8 cellular contexts compared by ENCODE assay signal in the genomic region with DNA sequence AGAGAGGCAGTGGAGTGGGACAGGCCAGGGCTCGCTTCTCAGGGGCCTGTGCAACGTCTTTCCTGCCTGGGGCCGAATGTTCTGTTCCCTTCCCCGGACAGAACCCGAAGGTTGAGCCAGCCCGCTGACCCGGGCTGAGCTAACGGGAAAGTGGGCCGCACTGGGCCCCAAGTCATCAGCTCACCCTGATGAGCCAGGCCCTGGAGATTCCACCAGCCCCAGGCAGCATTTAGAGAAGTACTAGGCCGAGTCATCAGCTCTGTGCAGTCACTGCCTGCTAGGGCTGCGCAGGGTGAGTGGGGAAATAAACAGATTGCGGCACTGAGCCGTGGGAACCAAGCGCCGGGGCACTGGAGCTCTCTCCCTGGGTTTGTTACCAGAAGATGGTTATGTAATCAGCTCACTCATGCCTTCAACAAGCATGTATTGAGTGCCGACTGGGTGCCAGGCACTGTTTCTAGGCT. TPM values are rescaled to one million over a fixed set of nuclear protein-coding genes. Genes with fewer than 3 reads are reported as not detected.
A peak's percentile ranks its signal among the peaks of the same experiment; 100 is the strongest.
DNase-seq lines count a peak whose midpoint lies in the region; ATAC-seq, FAIRE-seq and TF ChIP-seq lines count a peak whose summit lies in the region.

No MANE protein-coding gene starts in this region.

- H3K27me3 ChIP-seq in hepatocyte: no peaks in the 10 kb centered on the region
- no peaks in the 10 kb centered on the region for H3K27me3 ChIP-seq in smooth muscle cell (ENCODE audit: low read depth)

- no peak for ATAC-seq in HG03025 (IDR thresholded peaks at IDR 0.05; ENCODE audit: low FRiP score, unreplicated experiment)

- DNase-seq in H54 (ENCODE audit: insufficient read length, low spot score) (peak; percentile 36), amniotic epithelial cell (ENCODE audit: low read depth) (peak; percentile 99), hepatocyte (ENCODE audit: low spot score) (peak; percentile 54), smooth muscle cell (lab: John Stamatoyannopoulos, UW; ENCODE audit: unreplicated experiment) (no peak), NCI-H1417 treated with DMSO at 0.1 percent for 48 hours (lab: John Stamatoyannopoulos, UW) (no peak)
- DNase-seq in stimulated activated CD4-positive, alpha-beta T cell treated with anti-CD3 and anti-CD28 coated beads, Interleukin-1b, Interleukin-23, amount 100 ng/mL, for 48 hours: no peak
- DNase-seq in central memory CD4-positive, alpha-beta T cell: no peak

- no peak for TF ChIP-seq CTCF in hepatocyte (IDR thresholded peaks at IDR 0.05; ENCODE audit: poor library complexity)
- TF ChIP-seq CTCF in smooth muscle cell (IDR thresholded peaks at IDR 0.05; ENCODE audit: borderline replicate concordance, insufficient read depth, poor library complexity, severe bottlenecking): no peak

- H3K4me1 ChIP-seq in hepatocyte (ENCODE audit: insufficient read depth) (no peaks in the 10 kb centered on the region), smooth muscle cell (ENCODE audit: low read depth) (no peaks in the 10 kb centered on the region)

- WGBS in hepatocyte (ENCODE audit: low lambda C conversion rate, missing lambda C conversion rate): 65% methylated on average over 16 of the region's 16 CpGs
- 40% methylated on average over 16 of the region's 16 CpGs for WGBS in smooth muscle cell (ENCODE audit: low lambda C conversion rate)

- H2AFZ ChIP-seq in hepatocyte (no peak overlapping the region), smooth muscle cell (ENCODE audit: low read depth) (no peak overlapping the region)

- H3K79me2 ChIP-seq in hepatocyte (no peaks in the 10 kb centered on the region), smooth muscle cell (ENCODE audit: low read depth) (no peaks in the 10 kb centered on the region)

- peak overlapping the region; percentile 79 for H3K27ac ChIP-seq in hepatocyte
- H3K27ac ChIP-seq in smooth muscle cell (ENCODE audit: low read depth): peak overlapping the region; percentile 84

- no peak for TF ChIP-seq POLR2A in H54 (IDR thresholded peaks at IDR 0.05; ENCODE audit: low read depth, low read length)

- no peak for FAIRE-seq in H54 (lab: Jason Lieb, UNC)

- H4K20me1 ChIP-seq in hepatocyte (ENCODE audit: insufficient read depth, poor library complexity, severe bottlenecking) (no peaks in the 10 kb centered on the region), smooth muscle cell (ENCODE audit: low read depth) (no peaks in the 10 kb centered on the region)

- peaks cover 4% of the 10 kb centered on the region for H3F3A ChIP-seq in smooth muscle cell (ENCODE audit: low read depth)

- H3K4me2 ChIP-seq in hepatocyte (no peak overlapping the region), smooth muscle cell (no peak overlapping the region)

- peak overlapping the region; percentile 56 for H3K9ac ChIP-seq in smooth muscle cell (ENCODE audit: low read depth)

- H3K4me3 ChIP-seq in hepatocyte: no peak overlapping the region
- H3K4me3 ChIP-seq in smooth muscle cell: no peak overlapping the region

- H3K9me3 ChIP-seq in hepatocyte (ENCODE audit: low read depth) (no peaks in the 10 kb centered on the region), smooth muscle cell (replicated peaks; ENCODE audit: low read depth) (no peaks in the 10 kb centered on the region)

- H3K9me2 ChIP-seq in hepatocyte (replicated peaks; ENCODE audit: insufficient read depth): no peaks in the 10 kb centered on the region

- H3K36me3 ChIP-seq in hepatocyte (replicated peaks; ENCODE audit: insufficient read depth, low read depth): no peaks in the 10 kb centered on the region
- H3K36me3 ChIP-seq in smooth muscle cell (ENCODE audit: low read depth): no peaks in the 10 kb centered on the region

RNA-seq across cellular contexts. Expression of gene DUSP1, which starts 29.1 kb away (rescaled TPM):
- total RNA-seq in hepatocyte (537 and 547 TPM in 2 replicates), smooth muscle cell (751 and 817 TPM in 2 replicates)
- polyA plus RNA-seq in hepatocyte (583 and 682 TPM in 2 replicates), smooth muscle cell (656 and 995 TPM in 2 replicates)

RNA-seq across cellular contexts. Expression of gene ERGIC1, which starts 33.9 kb away (rescaled TPM):
- total RNA-seq in hepatocyte (105 and 107 TPM in 2 replicates), smooth muscle cell (135 and 140 TPM in 2 replicates)
- polyA plus RNA-seq in hepatocyte (30.1 and 39.1 TPM in 2 replicates), smooth muscle cell (33.2 and 38.2 TPM in 2 replicates)

Comparison
In these comparisons a context has a peak if more than half of its experiments do, and no peak if none do; other contexts are left out.
1. DNase-seq: peak in H54 (single experiment), amniotic epithelial cell (single experiment) and hepatocyte (single experiment); none in smooth muscle cell (single experiment), NCI-H1417 treated with DMSO at 0.1 percent for 48 hours (single experiment), stimulated activated CD4-positive, alpha-beta T cell treated with anti-CD3 and anti-CD28 coated beads, Interleukin-1b, Interleukin-23, amount 100 ng/mL, for 48 hours (single experiment) and central memory CD4-positive, alpha-beta T cell (single experiment).